ENCODE assay signal across 32 cellular contexts in genomic region chr6:15205321-15205720, GRCh38.
"Had no signal": no experiment of that assay in that cellular context is flagged by ENCODE, and none has a peak within 500 bp of the region (broad histone marks: within the 10 kb centered on the region; RNA-seq: fewer than 3 reads in every experiment).

No MANE protein-coding gene starts in this region.

- H3K27ac ChIP-seq: gastroesophageal sphincter, left ventricle myocardium inferior, sigmoid colon, thoracic aorta, uterus had no signal

- H3K36me3 ChIP-seq: gastroesophageal sphincter, left ventricle myocardium inferior, sigmoid colon, thoracic aorta, uterus had no signal

- H3K9me3 ChIP-seq: gastroesophageal sphincter, left ventricle myocardium inferior, sigmoid colon, thoracic aorta, uterus had no signal

- H3K27me3 Mint-ChIP-seq: activated CD4-positive, alpha-beta T cell treated with anti-CD3 and anti-CD28 coated beads, Interleukin-2, amount 10 ng/mL, durations not matched to agents 7 days and 5 days; activated CD8-positive, alpha-beta T cell treated with anti-CD3 and anti-CD28 coated beads for 36 hours; activated T-helper 17 cell treated with anti-CD3 and anti-CD28 coated beads, Interleukin-2, amount 50 U/mL, for 72 hours; dendritic cell treated with granulocyte-macrophage colony-stimulating factor and Interleukin-4, amounts not matched to agents 40 ng/mL and 50 ng/mL, for 4 days; progenitor cell of endocrine pancreas; stimulated activated naive CD8-positive, alpha-beta T cell treated with anti-CD3 and anti-CD28 coated beads, Interleukin-15, Interleukin-2, amounts not matched to agents 100 ng/mL and 50 ng/mL, for 24 hours; T-helper 17 cell; type B pancreatic cell had no signal

- H3K36me3 Mint-ChIP-seq: stimulated activated effector memory CD8-positive, alpha-beta T cell treated with anti-CD3 and anti-CD28 coated beads, Interleukin-12 subunit alpha, Interleukin-12 subunit beta, amount 100 ng/mL, for 72 hours; type B pancreatic cell had no signal

- ATAC-seq: activated CD8-positive, alpha-beta T cell treated with anti-CD3 and anti-CD28 coated beads for 36 hours; activated T-cell treated with anti-CD3 and anti-CD28 coated beads, Interleukin-2, amount 50 U/mL, for 4 hours; activated T-helper 17 cell treated with anti-CD3 and anti-CD28 coated beads, Interleukin-2, amount 50 U/mL, for 72 hours; gastroesophageal sphincter; stimulated activated effector memory CD8-positive, alpha-beta T cell treated with anti-CD3 and anti-CD28 coated beads, Interleukin-12 subunit alpha, Interleukin-12 subunit beta, amount 100 ng/mL, for 72 hours; T-helper 17 cell had no signal

- H3K4me3 Mint-ChIP-seq: activated CD4-positive, alpha-beta T cell treated with anti-CD3 and anti-CD28 coated beads, Interleukin-2, amount 10 ng/mL, durations not matched to agents 7 days and 5 days; activated CD8-positive, alpha-beta T cell treated with anti-CD3 and anti-CD28 coated beads for 36 hours; activated T-cell treated with anti-CD3 and anti-CD28 coated beads, Interleukin-2, amount 50 U/mL, for 4 hours; activated T-helper 17 cell treated with anti-CD3 and anti-CD28 coated beads, Interleukin-2, amount 50 U/mL, for 72 hours; dendritic cell treated with granulocyte-macrophage colony-stimulating factor and Interleukin-4, amounts not matched to agents 40 ng/mL and 50 ng/mL, for 4 days; immature natural killer cell; nephron; stimulated activated effector memory CD8-positive, alpha-beta T cell treated with anti-CD3 and anti-CD28 coated beads, Interleukin-12 subunit alpha, Interleukin-12 subunit beta, amount 100 ng/mL, for 72 hours; stimulated activated naive CD8-positive, alpha-beta T cell treated with anti-CD3 and anti-CD28 coated beads, Interleukin-15, Interleukin-2, amounts not matched to agents 100 ng/mL and 50 ng/mL, for 24 hours; T-helper 17 cell; type B pancreatic cell had no signal

- H3K4me1 Mint-ChIP-seq: activated CD4-positive, alpha-beta T cell treated with anti-CD3 and anti-CD28 coated beads, Interleukin-2, amount 10 ng/mL, durations not matched to agents 7 days and 5 days; immature natural killer cell; stimulated activated effector memory CD8-positive, alpha-beta T cell treated with anti-CD3 and anti-CD28 coated beads, Interleukin-12 subunit alpha, Interleukin-12 subunit beta, amount 100 ng/mL, for 72 hours had no signal

- H3K27me3 ChIP-seq: gastroesophageal sphincter, sigmoid colon, uterus had no signal

- H3K9me3 Mint-ChIP-seq: activated CD8-positive, alpha-beta T cell treated with anti-CD3 and anti-CD28 coated beads for 36 hours; activated T-cell treated with anti-CD3 and anti-CD28 coated beads, Interleukin-2, amount 50 U/mL, for 4 hours; activated T-helper 17 cell treated with anti-CD3 and anti-CD28 coated beads, Interleukin-2, amount 50 U/mL, for 72 hours; dendritic cell treated with granulocyte-macrophage colony-stimulating factor and Interleukin-4, amounts not matched to agents 40 ng/mL and 50 ng/mL, for 4 days; immature natural killer cell; stimulated activated effector memory CD8-positive, alpha-beta T cell treated with anti-CD3 and anti-CD28 coated beads, Interleukin-12 subunit alpha, Interleukin-12 subunit beta, amount 100 ng/mL, for 72 hours; stimulated activated naive CD8-positive, alpha-beta T cell treated with anti-CD3 and anti-CD28 coated beads, Interleukin-15, Interleukin-2, amounts not matched to agents 100 ng/mL and 50 ng/mL, for 24 hours had no signal

- DNase-seq: activated CD4-positive, alpha-beta T cell treated with anti-CD3 and anti-CD28 coated beads for 1 hour; activated CD4-positive, alpha-beta T cell treated with anti-CD3 and anti-CD28 coated beads, Interleukin-2, amount 10 ng/mL, durations not matched to agents 7 days and 5 days; activated CD8-positive, alpha-beta T cell treated with anti-CD3 and anti-CD28 coated beads for 36 hours; activated gamma-delta T cell treated with Interleukin-2 at 50 U/mL for 16 hours; activated naive CD4-positive, alpha-beta T cell treated with anti-CD3 and anti-CD28 coated beads, Interleukin-2, amount 50 U/mL, for 16 hours; activated T-cell treated with anti-CD3 and anti-CD28 coated beads, Interleukin-2, amount 50 U/mL, for 4 hours; amniotic stem cell; caudate nucleus; head of caudate nucleus; hypothalamus; immature natural killer cell; kidney; left ventricle myocardium inferior; retina; sigmoid colon; small intestine; stimulated activated CD4-positive, alpha-beta T cell treated with anti-CD3 and anti-CD28 coated beads, Interleukin-4, amount 100 ng/mL, for 24 hours; T-helper 17 cell; T1000; uterus had no signal

- FAIRE-seq: astrocyte, endometrium, kidney, small intestine had no signal

- H3K4me3 ChIP-seq: gastroesophageal sphincter, left ventricle myocardium inferior, lung, sigmoid colon, thoracic aorta, uterus had no signal

- H3K4me1 ChIP-seq: gastroesophageal sphincter, left ventricle myocardium inferior, sigmoid colon, uterus had no signal

- H3K27ac Mint-ChIP-seq: activated CD4-positive, alpha-beta T cell treated with anti-CD3 and anti-CD28 coated beads, Interleukin-2, amount 10 ng/mL, durations not matched to agents 7 days and 5 days; activated CD8-positive, alpha-beta T cell treated with anti-CD3 and anti-CD28 coated beads for 36 hours; activated T-helper 17 cell treated with anti-CD3 and anti-CD28 coated beads, Interleukin-2, amount 50 U/mL, for 72 hours; dendritic cell treated with granulocyte-macrophage colony-stimulating factor and Interleukin-4, amounts not matched to agents 40 ng/mL and 50 ng/mL, for 4 days; immature natural killer cell; nephron; stimulated activated effector memory CD8-positive, alpha-beta T cell treated with anti-CD3 and anti-CD28 coated beads, Interleukin-12 subunit alpha, Interleukin-12 subunit beta, amount 100 ng/mL, for 72 hours; stimulated activated naive CD8-positive, alpha-beta T cell treated with anti-CD3 and anti-CD28 coated beads, Interleukin-15, Interleukin-2, amounts not matched to agents 100 ng/mL and 50 ng/mL, for 24 hours; T-helper 17 cell; type B pancreatic cell had no signal
